In the genomic region with DNA sequence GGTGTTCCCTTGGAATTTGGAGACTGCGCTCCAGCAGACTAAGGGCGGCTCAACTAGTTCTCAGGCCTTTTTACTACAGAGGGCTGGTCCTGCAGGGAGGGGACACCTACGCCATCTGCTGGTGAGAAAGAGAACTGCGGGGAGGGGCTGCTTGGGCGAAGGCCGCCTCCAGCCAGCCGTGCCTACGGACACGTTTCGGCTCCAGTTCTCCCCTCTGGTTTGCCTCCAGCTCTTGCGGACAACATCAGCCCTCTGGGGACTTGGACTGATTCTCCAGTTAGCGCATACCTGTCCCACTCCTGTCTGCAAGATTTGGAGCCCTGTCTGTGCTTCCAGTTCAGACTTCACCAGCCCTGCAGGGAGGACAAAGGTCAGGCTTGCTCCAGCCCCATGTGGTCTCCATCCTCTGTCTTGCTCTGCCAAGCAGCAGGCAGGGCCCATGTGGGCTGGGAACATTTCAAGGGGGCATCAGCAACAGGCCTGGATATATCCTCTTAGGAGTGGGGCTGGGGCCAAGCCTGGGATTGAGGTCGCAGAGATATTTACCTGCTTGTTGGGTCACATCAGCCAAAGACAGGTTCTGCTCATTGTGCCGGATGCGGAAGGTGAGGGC, we compare ENCODE assay signal across 8 cellular contexts. TPM values are rescaled to one million over a fixed set of nuclear protein-coding genes. Genes with fewer than 3 reads are reported as not detected.
DNase-seq lines count a peak whose midpoint lies in the region; ATAC-seq and TF ChIP-seq lines count a peak whose summit lies in the region.

No MANE protein-coding gene starts in this region.

- H3K4me1 ChIP-seq in ascending aorta (peaks cover 0 to 10% of the 10 kb centered on the region in 2 donors), hepatocyte (ENCODE audit: insufficient read depth) (no peaks in the 10 kb centered on the region), skeletal muscle tissue (ENCODE audit: control insufficient read depth in 3 of 3, insufficient read depth in 3 of 3, low read length in 3 of 3) (peaks cover 11 to 20% (median 12%) of the 10 kb centered on the region in 3 donors)

- H3K9ac ChIP-seq in skeletal muscle tissue (ENCODE audit: low read depth in 1 of 3, low read length in 3 of 3): peak overlapping the region; percentile 30 to 45 (median 32)

- H3K9me3 ChIP-seq in ascending aorta (no peaks in the 10 kb centered on the region), hepatocyte (ENCODE audit: low read depth) (no peaks in the 10 kb centered on the region), skeletal muscle tissue (ENCODE audit: control insufficient read depth in 3 of 3, low read length in 3 of 3) (no peaks in the 10 kb centered on the region)

- POLR2A ChIA-PET in HEK293T (lab: Yijun Ruan, JAX): no interaction called here

- H3K27me3 ChIP-seq in ascending aorta: no peaks in the 10 kb centered on the region
- H3K27me3 ChIP-seq in hepatocyte: peaks cover 37% of the 10 kb centered on the region
- H3K27me3 ChIP-seq in skeletal muscle tissue (ENCODE audit: control insufficient read depth in 3 of 3, insufficient read depth in 3 of 3, low read length in 3 of 3): peaks cover 4 to 31% (median 25%) of the 10 kb centered on the region in 3 donors

- 27% methylated on average over 15 of the region's 15 CpGs for WGBS in hepatocyte (ENCODE audit: low lambda C conversion rate, missing lambda C conversion rate)

- H3K9me2 ChIP-seq in hepatocyte (replicated peaks; ENCODE audit: insufficient read depth): no peaks in the 10 kb centered on the region

- peak overlapping the region; percentile 49 for H3K4me2 ChIP-seq in hepatocyte

- TF ChIP-seq CTCF in ascending aorta (IDR thresholded peaks at IDR 0.05): peak; percentile 96 to 99 (median 99)
- TF ChIP-seq CTCF in hepatocyte (IDR thresholded peaks at IDR 0.05; ENCODE audit: poor library complexity): peak; percentile 92

- ATAC-seq in GM19397 (IDR thresholded peaks at IDR 0.05; ENCODE audit: unreplicated experiment): no peak

- DNase-seq in EL: peak; percentile 75
- peak; percentile 91 for DNase-seq in HEK293T (ENCODE audit: extremely low spot score)
- DNase-seq in NCI-H187 treated with DMSO at 0.1 percent for 48 hours (lab: John Stamatoyannopoulos, UW): peak; percentile 2
- peak; percentile 91 for DNase-seq in T-helper 9 cell
- DNase-seq in ascending aorta (ENCODE audit: low spot score in 2 of 2): peak in 1 of 2 donors; percentile 92
- DNase-seq in hepatocyte (ENCODE audit: low spot score): peak; percentile 85

- no peaks in the 10 kb centered on the region for H3K36me3 ChIP-seq in ascending aorta
- no peaks in the 10 kb centered on the region for H3K36me3 ChIP-seq in hepatocyte (replicated peaks; ENCODE audit: insufficient read depth, low read depth)
- H3K36me3 ChIP-seq in skeletal muscle tissue (ENCODE audit: control insufficient read depth in 3 of 3, insufficient read depth in 3 of 3, low read length in 3 of 3): no peaks in the 10 kb centered on the region

- H3K4me3 ChIP-seq in ascending aorta: no peak overlapping the region
- no peak overlapping the region for H3K4me3 ChIP-seq in hepatocyte
- peak overlapping the region in 2 of 3 donors; percentile 13 to 43 for H3K4me3 ChIP-seq in skeletal muscle tissue (ENCODE audit: low read length in 3 of 3)

- H2AFZ ChIP-seq in hepatocyte: no peak overlapping the region

- H4K20me1 ChIP-seq in hepatocyte (ENCODE audit: insufficient read depth, poor library complexity, severe bottlenecking): no peaks in the 10 kb centered on the region

- H3K79me2 ChIP-seq in hepatocyte: no peaks in the 10 kb centered on the region

- H3K27ac ChIP-seq in ascending aorta (no peak overlapping the region), hepatocyte (no peak overlapping the region), skeletal muscle tissue (ENCODE audit: low read depth, low read length) (no peak overlapping the region)

- CTCF ChIA-PET in HEK293T (lab: Yijun Ruan, JAX): interaction anchor here (0.5 to 1.0 kb wide), 3 partner anchors 58 to 387 kb away, joined by 3 read pairs; no protein-coding TSS in a partner anchor

- intact Hi-C loops in ascending aorta (cut with DNase I): loop anchor here (1.0 to 10.0 kb wide), 4 partner anchors 128 to 242 kb away; a partner anchor contains a TSS

TF ChIP-seq in HEK293T, 16 proteins besides CTCF, POLR2A, EP300 and RAD21:
- no peak for TF ChIP-seq TARDBP (IDR thresholded peaks at IDR 0.05)
- TF ChIP-seq FOXM1 (IDR thresholded peaks at IDR 0.05; ENCODE audit: borderline replicate concordance): no peak
- TF ChIP-seq BHLHE40 (IDR thresholded peaks at IDR 0.05; ENCODE audit: borderline replicate concordance): no peak

RNA-seq across cellular contexts. Expression of a gene that starts 10.3 kb away (rescaled TPM):
- total RNA-seq in ascending aorta (not detected), hepatocyte (3.5 and 4.6 TPM in 2 replicates), skeletal muscle tissue (not detected)
- 9.8 and 9.9 TPM in 2 replicates for polyA plus RNA-seq in hepatocyte

RNA-seq across cellular contexts. Expression of a gene that starts 19.7 kb away (rescaled TPM):
- total RNA-seq in ascending aorta: 51.0 TPM
- total RNA-seq in hepatocyte: 47.4 and 50.7 TPM in 2 replicates
- polyA plus RNA-seq in hepatocyte: 19.4 and 20.1 TPM in 2 replicates
- total RNA-seq in skeletal muscle tissue: 49.6 TPM

RNA-seq across cellular contexts. Expression of a gene that starts 33.7 kb away (rescaled TPM):
- total RNA-seq in ascending aorta (not detected), hepatocyte (not detected in 2 replicates), skeletal muscle tissue (not detected)
- not detected in 2 replicates for polyA plus RNA-seq in hepatocyte

RNA-seq across cellular contexts. Expression of a gene that starts 45.1 kb away (rescaled TPM):
- total RNA-seq in ascending aorta (71.1 TPM), hepatocyte (4.7 and 9.6 TPM in 2 replicates), skeletal muscle tissue (30.8 TPM)
- polyA plus RNA-seq in hepatocyte: 10.5 and 14.3 TPM in 2 replicates

RNA-seq across cellular contexts. Expression of a gene that starts 45.8 kb away (rescaled TPM):
- total RNA-seq in ascending aorta: not detected
- total RNA-seq in hepatocyte: 0.13 TPM in 1 of 2 replicates, not detected in the other
- not detected in 2 replicates for polyA plus RNA-seq in hepatocyte
- total RNA-seq in skeletal muscle tissue: not detected

Comparison
In these comparisons a context has a peak if more than half of its experiments do, and no peak if none do; other contexts are left out.
1. H3K4me3 ChIP-seq: peak in skeletal muscle tissue (2 of 3); none in ascending aorta (0 of 2) and hepatocyte (single experiment).